ENCODE assay signal across 8 cellular contexts in the genomic region with DNA sequence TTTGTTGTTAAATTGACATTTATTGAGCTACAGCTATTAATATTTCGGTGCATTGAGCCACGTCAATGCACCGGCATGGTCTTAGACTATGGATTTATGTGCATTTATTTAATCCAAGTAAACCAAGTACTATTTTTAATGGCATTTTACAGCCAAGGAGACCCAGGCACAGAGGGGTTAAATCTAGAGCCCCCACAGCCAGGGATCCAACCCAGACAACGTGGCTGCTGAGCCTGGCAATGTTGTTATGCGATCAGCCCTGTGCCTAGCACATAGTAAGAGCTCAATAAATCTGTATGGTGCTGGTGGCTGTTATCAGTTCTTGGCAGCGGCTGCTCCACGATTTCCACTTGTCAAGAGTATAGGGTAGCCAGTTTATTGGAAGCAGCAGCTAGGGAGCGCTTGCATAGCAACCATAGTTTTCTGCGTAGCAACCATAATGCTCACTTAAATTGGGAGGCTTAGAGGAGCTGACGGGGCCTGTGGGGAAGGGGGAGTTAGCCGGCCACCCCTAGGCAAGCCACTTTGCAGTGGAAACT. TPM values are rescaled to one million over a fixed set of nuclear protein-coding genes. Genes with fewer than 3 reads are reported as not detected.
DNase-seq lines count a peak whose midpoint lies in the region; ATAC-seq and TF ChIP-seq lines count a peak whose summit lies in the region.

No MANE protein-coding gene starts in this region.

- TF ChIP-seq POLR2A in GM18505 (IDR thresholded peaks at IDR 0.05; ENCODE audit: borderline replicate concordance, extremely low read depth, insufficient read depth, insufficient read length) = no peak

- H3K9ac ChIP-seq in HUES48 (ENCODE audit: low read depth, low read length) = peak overlapping the region; percentile 63

- no peaks in the 10 kb centered on the region for H3K27me3 ChIP-seq in HUES48 (ENCODE audit: control insufficient read depth, insufficient read depth, low read length)
- H3K27me3 ChIP-seq in neuron (ENCODE audit: insufficient read depth, low read length) = no peaks in the 10 kb centered on the region

- peaks cover 4% of the 10 kb centered on the region; the same call in 1 of the 2 replicates for H3K36me3 ChIP-seq in HUES48 (ENCODE audit: control insufficient read depth, insufficient read depth, low read length)
- H3K36me3 ChIP-seq in neuron (ENCODE audit: insufficient read depth, low read length) = peaks cover 13% of the 10 kb centered on the region

- H3K4me3 ChIP-seq in HUES48 (ENCODE audit: low read depth, low read length) (peak overlapping the region; percentile 97), neuron (ENCODE audit: low read length) (peak overlapping the region; percentile 74)

- peaks cover 12% of the 10 kb centered on the region for H3K4me1 ChIP-seq in HUES48 (ENCODE audit: control insufficient read depth, insufficient read depth, low read length)
- H3K4me1 ChIP-seq in neuron (ENCODE audit: insufficient read depth, low read length) = peaks cover 21% of the 10 kb centered on the region

- no peaks in the 10 kb centered on the region for H3K9me3 ChIP-seq in HUES48 (ENCODE audit: control insufficient read depth, insufficient read depth, low read length)
- H3K9me3 ChIP-seq in neuron (ENCODE audit: low read length) = no peaks in the 10 kb centered on the region

- peak overlapping the region; percentile 73 for H3K27ac ChIP-seq in HUES48 (ENCODE audit: low read depth, low read length)

- DNase-seq in NCI-H2107 treated with DMSO at 0.1 percent for 48 hours (lab: John Stamatoyannopoulos, UW; ENCODE audit: unreplicated experiment) (peak; percentile 82), NCI-H2107 (lab: John Stamatoyannopoulos, UW) (no peak), SKM-1 treated with dmso at 0.1 percent for 144 hours (lab: John Stamatoyannopoulos, UW; ENCODE audit: unreplicated experiment) (peak; percentile 71)
- DNase-seq in stimulated activated CD4-positive, alpha-beta T cell treated with anti-CD3 and anti-CD28 coated beads, Interleukin-4, amount 100 ng/mL, for 24 hours = no peak

- peak; percentile 39 for ATAC-seq in esophagus mucosa
- ATAC-seq in GM18505 (IDR thresholded peaks at IDR 0.05; ENCODE audit: unreplicated experiment) = no peak

- peak overlapping the region; percentile 95 for H2AFZ ChIP-seq in neuron (ENCODE audit: low read depth, low read length)

RNA-seq across cellular contexts. Expression of gene RBBP6, which starts 0.5 kb away (rescaled TPM):
- total RNA-seq in esophagus mucosa = 28.4 TPM

Comparison
In these comparisons a context has a peak if more than half of its experiments do, and no peak if none do; other contexts are left out.
1. DNase-seq: peak in NCI-H2107 treated with DMSO at 0.1 percent for 48 hours (single experiment) and SKM-1 treated with dmso at 0.1 percent for 144 hours (single experiment); none in NCI-H2107 (single experiment) and stimulated activated CD4-positive, alpha-beta T cell treated with anti-CD3 and anti-CD28 coated beads, Interleukin-4, amount 100 ng/mL, for 24 hours (single experiment).